7 cellular contexts compared by ENCODE assay signal in genomic region chr9:1575939-1576338, GRCh38.
"Had no signal": no experiment of that assay in that cellular context is flagged by ENCODE, and none has a peak within 500 bp of the region (broad histone marks: within the 10 kb centered on the region; RNA-seq: fewer than 3 reads in every experiment).

No MANE protein-coding gene starts in this region.

- H3K27ac Mint-ChIP-seq: HFFc6 had no signal

- DNase-seq: GM23248, GOT3, H7, HFFc6, IMR-90 had no signal

- ATAC-seq: HCT116 had no signal

- H3K4me3 Mint-ChIP-seq: HFFc6 had no signal

- H3K4me3 ChIP-seq: GM23248, HAP-1 had no signal

- H3K9ac ChIP-seq: GM23248 had no signal

- H3K27ac ChIP-seq: GM23248 had no signal

- H3K36me3 ChIP-seq: HAP-1 had no signal

- H2AFZ ChIP-seq: GM23248 had no signal

- H3K4me1 ChIP-seq: HAP-1 had no signal

- H3K9me3 ChIP-seq: HAP-1 had no signal
